8 cellular contexts compared by ENCODE assay signal in genomic region chr16:28364268-28365173, GRCh38. TPM values are rescaled to one million over a fixed set of nuclear protein-coding genes. Genes with fewer than 3 reads are reported as not detected.
DNase-seq lines count a peak whose midpoint lies in the region; ATAC-seq and TF ChIP-seq lines count a peak whose summit lies in the region.
"Not testable (repeated sequence)": the region's sequence is repeated elsewhere in the genome, so short reads cannot be mapped to it uniquely, and the experiment has no call there.

No MANE protein-coding gene starts in this region.

- H3K4me1 ChIP-seq in DOHH2 (ENCODE audit: control insufficient read depth, low read length); HCT116 (ENCODE audit: control insufficient read depth in 1 of 2, insufficient read depth in 2 of 2, low read length in 2 of 2): not testable (repeated sequence)

- CTCF ChIA-PET in HCT116 (lab: Charles Lee): not testable (repeated sequence)

- peak overlapping the region; percentile 54 for H3K4me3 ChIP-seq in DOHH2 (ENCODE audit: low read length)
- H3K4me3 ChIP-seq in HCT116 (replicated peaks in 1 of 2; ENCODE audit: low read depth in 1 of 2, low read length in 2 of 2): not testable (repeated sequence)

- peak overlapping the region; percentile 58 for H3K4me2 ChIP-seq in DOHH2 (ENCODE audit: low read length)
- not testable (repeated sequence) for H3K4me2 ChIP-seq in HCT116 (ENCODE audit: low read length)

- H3K27ac Mint-ChIP-seq in activated naive CD4-positive, alpha-beta T cell treated with anti-CD3 and anti-CD28 coated beads, Interleukin-2, amount 50 U/mL, for 72 hours: not testable (repeated sequence)

- intact Hi-C loops in HCT116 (cut with micrococcal nuclease); left colon (cut with DNase I, micrococcal nuclease): not testable (repeated sequence)

- not testable (repeated sequence) for H3K36me3 Mint-ChIP-seq in activated naive CD4-positive, alpha-beta T cell treated with anti-CD3 and anti-CD28 coated beads, Interleukin-2, amount 50 U/mL, for 72 hours

- not testable (repeated sequence) for TF ChIP-seq POLR2A in HCT116 (IDR thresholded peaks at IDR 0.05; ENCODE audit: borderline replicate concordance, extremely low read depth, insufficient read depth, insufficient read length)

- not testable (repeated sequence) for TF ChIP-seq RAD21 in HCT116 (IDR thresholded peaks at IDR 0.05; ENCODE audit: low read depth)

- peak; percentile 76 for ATAC-seq in GM19395 (IDR thresholded peaks at IDR 0.05; ENCODE audit: unreplicated experiment)
- ATAC-seq in HCT116: peak; percentile 99
- peak; percentile 76 for ATAC-seq in HG03103 (IDR thresholded peaks at IDR 0.05; ENCODE audit: low read depth, unreplicated experiment)
- ATAC-seq in SK-N-SH treated with all-trans-retinoic acid at 6 μM for 48 hours: peak; percentile 99
- peak; percentile 97 to 99 for ATAC-seq in activated naive CD4-positive, alpha-beta T cell treated with anti-CD3 and anti-CD28 coated beads, Interleukin-2, amount 50 U/mL, for 72 hours
- ATAC-seq in left colon: peak; percentile 96
- ATAC-seq in stimulated activated naive CD8-positive, alpha-beta T cell treated with anti-CD3 and anti-CD28 coated beads, Interleukin-15, Interleukin-2, amounts not matched to agents 100 U/mL and 50 U/mL, for 24 hours: peak; percentile 98

- not testable (repeated sequence) for H3K79me2 ChIP-seq in DOHH2 (ENCODE audit: control insufficient read depth, low read length); HCT116 (ENCODE audit: insufficient read depth, low read length)

- POLR2A ChIA-PET in HCT116 (lab: Charles Lee): not testable (repeated sequence)

- not testable (repeated sequence) for H3K27me3 ChIP-seq in DOHH2 (ENCODE audit: control insufficient read depth, low read length); HCT116 (ENCODE audit: insufficient read depth, low read length)

- TF ChIP-seq CTCF in DOHH2 (IDR thresholded peaks at IDR 0.05; ENCODE audit: low read depth, low read length, poor library complexity, severe bottlenecking); HCT116 (IDR thresholded peaks at IDR 0.05 in 2 of 3, conservative IDR thresholded peaks at IDR 0.05 in 1 of 3; ENCODE audit: borderline replicate concordance in 1 of 3, insufficient read depth in 1 of 3, low read depth in 2 of 3, low read length in 2 of 3): not testable (repeated sequence)

- not testable (repeated sequence) for H3K9me3 ChIP-seq in DOHH2 (ENCODE audit: control insufficient read depth, insufficient read depth, low read length); HCT116 (ENCODE audit: control insufficient read depth in 1 of 2, insufficient read depth in 1 of 2, low read depth in 1 of 2, low read length in 2 of 2)

- not testable (repeated sequence) for H4K20me1 ChIP-seq in DOHH2 (ENCODE audit: control insufficient read depth, insufficient read depth, low read depth, low read length); HCT116 (ENCODE audit: insufficient read depth)

- H3F3A ChIP-seq in DOHH2 (ENCODE audit: control insufficient read depth, insufficient read depth): not testable (repeated sequence)

- not testable (repeated sequence) for H2AFZ ChIP-seq in HCT116 (ENCODE audit: low read depth, low read length, poor library complexity, severe bottlenecking)

- H3K9me3 Mint-ChIP-seq in activated naive CD4-positive, alpha-beta T cell treated with anti-CD3 and anti-CD28 coated beads, Interleukin-2, amount 50 U/mL, for 72 hours: not testable (repeated sequence)

- RAD21 ChIA-PET in HCT116 (lab: Charles Lee; ENCODE audit: low non-redundant PET in 1 of 2, low total read pairs in 2 of 2, uncharacterized antibody in 2 of 2, unreplicated experiment in 2 of 2): not testable (repeated sequence)

- H3K36me3 ChIP-seq in DOHH2 (ENCODE audit: control insufficient read depth, low read length); HCT116 (ENCODE audit: control insufficient read depth in 1 of 2, insufficient read depth in 2 of 2, low read length in 2 of 2): not testable (repeated sequence)

- H3K27ac ChIP-seq in DOHH2 (ENCODE audit: low read depth, low read length); HCT116 (ENCODE audit: low read depth, low read length): not testable (repeated sequence)

- H3K9ac ChIP-seq in HCT116 (ENCODE audit: low read length): not testable (repeated sequence)

- H3K9me2 ChIP-seq in DOHH2 (replicated peaks; ENCODE audit: control insufficient read depth, low read length); HCT116 (ENCODE audit: insufficient read depth): not testable (repeated sequence)

- not testable (repeated sequence) for BruUV-seq in HCT116 (replicated peaks; lab: Mats Ljungman, UMichigan)

- DNase-seq in HCT116 (ENCODE audit: low read depth, low spot score); left colon: not testable (repeated sequence)
- DNase-seq in activated naive CD4-positive, alpha-beta T cell treated with anti-CD3 and anti-CD28 coated beads, Interleukin-2, amount 50 U/mL, for 72 hours (ENCODE audit: low spot score in 2 of 2): peak; percentile 26 to 57
- peak; percentile 10 for DNase-seq in stimulated activated naive CD8-positive, alpha-beta T cell treated with anti-CD3 and anti-CD28 coated beads, Interleukin-15, Interleukin-2, amounts not matched to agents 100 U/mL and 50 U/mL, for 24 hours

RNA-seq across cellular contexts. Expression of gene NPIPB6, which starts 1.2 kb away (rescaled TPM):
- total RNA-seq in HCT116 (2021; ENCODE audit: unreplicated experiment) (2.1 TPM), left colon (1 to 10 TPM; 2.0 to 4.0 TPM)
- 0.95 and 1.1 TPM in 2 replicates for polyA plus RNA-seq in HCT116 (2012)
- 1 to 10 TPM; 2.3 to 5.2 TPM for total RNA-seq in activated naive CD4-positive, alpha-beta T cell treated with anti-CD3 and anti-CD28 coated beads, Interleukin-2, amount 50 U/mL, for 72 hours

RNA-seq across cellular contexts. Expression of gene EIF3CL, which starts 39.1 kb away (rescaled TPM):
- total RNA-seq in HCT116 (2021; ENCODE audit: unreplicated experiment): 104 TPM
- 138 and 188 TPM in 2 replicates for polyA plus RNA-seq in HCT116 (2012)
- total RNA-seq in activated naive CD4-positive, alpha-beta T cell treated with anti-CD3 and anti-CD28 coated beads, Interleukin-2, amount 50 U/mL, for 72 hours: 10 to 100 TPM; 22.0 to 37.6 TPM
- 10 to 100 TPM; 19.8 to 76.1 TPM for total RNA-seq in left colon
